ENCODE assay signal across 1 cellular context in the genomic region with DNA sequence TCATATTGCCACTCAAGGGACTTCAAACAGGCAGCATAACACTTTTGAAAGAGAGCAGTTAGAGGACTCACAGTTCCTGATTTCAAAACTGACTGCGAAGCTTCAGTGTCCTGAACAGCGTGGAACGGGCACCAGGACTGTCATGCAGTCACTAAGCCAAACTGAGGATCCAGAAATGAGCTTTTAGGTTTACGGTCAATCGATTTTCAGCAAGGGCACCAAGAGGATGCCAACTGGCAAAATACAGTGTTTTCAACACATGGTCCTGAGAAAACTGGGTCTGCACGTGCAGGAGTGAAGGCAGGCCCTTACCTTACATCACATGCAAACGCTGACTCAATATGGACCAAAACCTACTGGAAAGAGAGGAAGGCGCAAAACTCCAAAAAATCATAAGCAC.
TF ChIP-seq lines count a peak whose summit lies in the region.

No MANE protein-coding gene starts in this region.

TF ChIP-seq in K562, 482 proteins besides CTCF, POLR2A, EP300 and RAD21:
- TF ChIP-seq HMG20B (CRISPR knock-in tag; IDR thresholded peaks at IDR 0.05) (no peak), ZNF398 (CRISPR knock-in tag; IDR thresholded peaks at IDR 0.05) (no peak), MBD1 (CRISPR knock-in tag; IDR thresholded peaks at IDR 0.05) (no peak), NCOA6 (IDR thresholded peaks at IDR 0.05) (no peak), ZFX (CRISPR knock-in tag; IDR thresholded peaks at IDR 0.05) (no peak), ZNF311 (CRISPR knock-in tag; IDR thresholded peaks at IDR 0.05) (no peak), MTA1 (IDR thresholded peaks at IDR 0.05; ENCODE audit: borderline replicate concordance) (no peak), BCOR (IDR thresholded peaks at IDR 0.05) (no peak), FOXA1 (IDR thresholded peaks at IDR 0.05; ENCODE audit: borderline replicate concordance) (no peak), CBX2 (IDR thresholded peaks at IDR 0.05; ENCODE audit: insufficient read depth, low read length, poor library complexity, severe bottlenecking) (no peak), NFIC (IDR thresholded peaks at IDR 0.05) (no peak), TEAD2 (tag; IDR thresholded peaks at IDR 0.05) (no peak), E2F1 (CRISPR knock-in tag; IDR thresholded peaks at IDR 0.05) (no peak), ZBTB12 (CRISPR knock-in tag; IDR thresholded peaks at IDR 0.05) (no peak), NFXL1 (CRISPR knock-in tag; IDR thresholded peaks at IDR 0.05) (no peak), ZKSCAN3 (CRISPR knock-in tag; IDR thresholded peaks at IDR 0.05) (no peak), CBX3 (IDR thresholded peaks at IDR 0.05; ENCODE audit: borderline replicate concordance in 1 of 2, low read length in 2 of 2) (no peak)
- TF ChIP-seq, protein P1, sequence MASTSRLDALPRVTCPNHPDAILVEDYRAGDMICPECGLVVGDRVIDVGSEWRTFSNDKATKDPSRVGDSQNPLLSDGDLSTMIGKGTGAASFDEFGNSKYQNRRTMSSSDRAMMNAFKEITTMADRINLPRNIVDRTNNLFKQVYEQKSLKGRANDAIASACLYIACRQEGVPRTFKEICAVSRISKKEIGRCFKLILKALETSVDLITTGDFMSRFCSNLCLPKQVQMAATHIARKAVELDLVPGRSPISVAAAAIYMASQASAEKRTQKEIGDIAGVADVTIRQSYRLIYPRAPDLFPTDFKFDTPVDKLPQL (IDR thresholded peaks at IDR 0.05; ENCODE audit: extremely low read depth, insufficient read length): no peak
